Comparison of ENCODE assay signal across 24 cellular contexts in genomic region chr3:138325990-138326389, GRCh38. TPM values are rescaled to one million over a fixed set of nuclear protein-coding genes. Genes with fewer than 3 reads are reported as not detected.
"Had no signal": no experiment of that assay in that cellular context is flagged by ENCODE, and none has a peak within 500 bp of the region (broad histone marks: within the 10 kb centered on the region; RNA-seq: fewer than 3 reads in every experiment).

No MANE protein-coding gene starts in this region.

- H3K27ac Mint-ChIP-seq: dendritic cell treated with granulocyte-macrophage colony-stimulating factor and Interleukin-4, amounts not matched to agents 40 ng/mL and 50 ng/mL, for 4 days; endodermal cell; naive thymus-derived CD8-positive, alpha-beta T cell; nephron progenitor cell; stimulated activated memory B cell treated with anti-CD40 and anti-IgM and Interleukin-4, amounts not matched to agents 10 μg/mL and 1 μg/mL and 100 μg/mL, for 72 hours; type B pancreatic cell had no signal

- H3K4me3 ChIP-seq: colonic mucosa, gastrocnemius medialis, left lung, psoas muscle, sigmoid colon, spleen, testis, tibial artery had no signal

- H3K36me3 Mint-ChIP-seq: naive thymus-derived CD8-positive, alpha-beta T cell; stimulated activated memory B cell treated with anti-CD40 and anti-IgM and Interleukin-4, amounts not matched to agents 10 μg/mL and 1 μg/mL and 100 μg/mL, for 72 hours; type B pancreatic cell had no signal

- H3K9me3 Mint-ChIP-seq: dendritic cell treated with granulocyte-macrophage colony-stimulating factor and Interleukin-4, amounts not matched to agents 40 ng/mL and 50 ng/mL, for 4 days; endodermal cell; naive thymus-derived CD8-positive, alpha-beta T cell; nephron progenitor cell; stimulated activated memory B cell treated with anti-CD40 and anti-IgM and Interleukin-4, amounts not matched to agents 10 μg/mL and 1 μg/mL and 100 μg/mL, for 72 hours; type B pancreatic cell had no signal

- DNase-seq: colonic mucosa; effector CD8-positive, alpha-beta T cell; endodermal cell; erythroblast; gastrocnemius medialis; head of caudate nucleus; left cardiac atrium; left lung; naive thymus-derived CD8-positive, alpha-beta T cell; nephron progenitor cell; nucleus accumbens; psoas muscle; right cardiac atrium; sigmoid colon; spleen; stimulated activated CD4-positive, alpha-beta T cell treated with anti-CD3 and anti-CD28 coated beads, Interleukin-4, amount 100 ng/mL, for 4 hours; stimulated activated naive CD8-positive, alpha-beta T cell treated with anti-CD3 and anti-CD28 coated beads, Interleukin-15, Interleukin-2, amounts not matched to agents 100 U/mL and 50 U/mL, for 24 hours; substantia nigra; testis; tibial artery had no signal

- H3K36me3 ChIP-seq: colonic mucosa, gastrocnemius medialis, left lung, sigmoid colon, spleen, tibial artery had no signal

- H3K27me3 ChIP-seq: colonic mucosa, gastrocnemius medialis, left lung, sigmoid colon, testis had no signal

- H3K9me3 ChIP-seq: colonic mucosa, gastrocnemius medialis, left lung, psoas muscle, sigmoid colon, spleen, testis, tibial artery had no signal

- ATAC-seq: gastrocnemius medialis; left cardiac atrium; left lung; naive thymus-derived CD8-positive, alpha-beta T cell; psoas muscle; right cardiac atrium; stimulated activated memory B cell treated with anti-CD40 and anti-IgM and Interleukin-4, amounts not matched to agents 10 μg/mL and 1 μg/mL and 100 μg/mL, for 72 hours; stimulated activated naive CD8-positive, alpha-beta T cell treated with anti-CD3 and anti-CD28 coated beads, Interleukin-15, Interleukin-2, amounts not matched to agents 100 U/mL and 50 U/mL, for 24 hours had no signal

- H3K4me1 ChIP-seq: testis had no signal

- H3K27ac ChIP-seq: colonic mucosa, gastrocnemius medialis, left lung, psoas muscle, sigmoid colon, spleen, testis, tibial artery had no signal

- H3K4me3 Mint-ChIP-seq: dendritic cell treated with granulocyte-macrophage colony-stimulating factor and Interleukin-4, amounts not matched to agents 40 ng/mL and 50 ng/mL, for 4 days; endodermal cell; naive thymus-derived CD8-positive, alpha-beta T cell; nephron progenitor cell; stimulated activated memory B cell treated with anti-CD40 and anti-IgM and Interleukin-4, amounts not matched to agents 10 μg/mL and 1 μg/mL and 100 μg/mL, for 72 hours; type B pancreatic cell had no signal

RNA-seq across cellular contexts. Expression of gene NME9, which starts 3.7 kb away (rescaled TPM):
- polyA plus RNA-seq: urinary bladder had no signal

RNA-seq across cellular contexts. Expression of gene MRAS, which starts 22.4 kb away (rescaled TPM):
- polyA plus RNA-seq: naive thymus-derived CD8-positive, alpha-beta T cell had no signal
